9 cellular contexts compared by ENCODE assay signal in the genomic region with DNA sequence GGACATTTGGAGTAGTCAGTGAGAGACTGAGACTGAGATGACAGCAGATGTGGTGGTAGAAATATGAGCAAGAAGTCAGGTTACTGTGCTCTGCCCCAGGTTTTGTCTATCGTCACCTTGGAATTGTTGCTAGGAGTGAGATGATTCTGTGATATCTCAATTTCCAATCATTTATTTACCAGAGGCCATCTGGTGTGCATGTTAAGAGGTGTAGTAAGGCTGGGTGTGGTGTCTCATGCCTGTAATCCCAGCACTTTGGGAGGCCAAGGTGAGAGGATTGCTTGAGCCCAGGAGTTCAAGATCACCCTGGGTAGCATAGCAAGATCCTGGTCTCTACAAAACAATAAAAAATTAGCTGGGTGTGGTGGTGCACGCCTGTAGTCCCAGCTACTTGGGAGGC. TPM values are rescaled to one million over a fixed set of nuclear protein-coding genes. Genes with fewer than 3 reads are reported as not detected.
"Had no signal": no experiment of that assay in that cellular context is flagged by ENCODE, and none has a peak within 500 bp of the region (broad histone marks: within the 10 kb centered on the region; RNA-seq: fewer than 3 reads in every experiment).

No MANE protein-coding gene starts in this region.

- ATAC-seq: GM23338, HepG2 had no signal

- H3K27ac ChIP-seq: HL-60 had no signal

- H3K4me1 Mint-ChIP-seq: H9, IgD-negative memory B cell had no signal

- H3K27ac Mint-ChIP-seq: GM23338, H9, IgD-negative memory B cell had no signal

- H3K4me3 ChIP-seq: GM23338 had no signal

- DNase-seq: H9, HCEC 1CT, KBM-7 had no signal

- H3K4me3 Mint-ChIP-seq: GM23338, H9, IgD-negative memory B cell had no signal

RNA-seq across cellular contexts. Expression of a gene that starts 38.6 kb away (rescaled TPM):
- total RNA-seq: GM23338, H1, H9, HepG2, HT1080 had no signal
- polyA plus RNA-seq: GM23338, H1, HepG2, IgD-negative memory B cell had no signal
